10 cellular contexts compared by ENCODE assay signal in genomic region chr9:124414612-124415011, GRCh38. TPM values are rescaled to one million over a fixed set of nuclear protein-coding genes. Genes with fewer than 3 reads are reported as not detected.
A peak's percentile ranks its signal among the peaks of the same experiment; 100 is the strongest.
DNase-seq lines count a peak whose midpoint lies in the region; ATAC-seq and TF ChIP-seq lines count a peak whose summit lies in the region.
"Had no signal": no experiment of that assay in that cellular context is flagged by ENCODE, and none has a peak within 500 bp of the region (broad histone marks: within the 10 kb centered on the region; RNA-seq: fewer than 3 reads in every experiment).

No MANE protein-coding gene starts in this region.

- peaks cover 4% of the 10 kb centered on the region for H3K9me3 ChIP-seq in left ventricle myocardium inferior (replicated peaks)
- no peaks in the 10 kb centered on the region for H3K9me3 ChIP-seq in body of pancreas
- no peaks in the 10 kb centered on the region for H3K9me3 ChIP-seq in aorta (ENCODE audit: control insufficient read depth, low read length)

- H3K4me1 ChIP-seq in left ventricle myocardium inferior (peaks cover 18% of the 10 kb centered on the region), body of pancreas (peaks cover 15% of the 10 kb centered on the region), aorta (ENCODE audit: control insufficient read depth in 1 of 2, insufficient read depth in 2 of 2, low read length in 2 of 2) (peaks cover 0 to 3% of the 10 kb centered on the region in 2 donors)

- peak overlapping the region; percentile 98 for H3K27ac Mint-ChIP-seq in mesothelial cell of epicardium

- peak overlapping the region; percentile 47 for H3K27ac ChIP-seq in left ventricle myocardium inferior (replicated peaks)
- peak overlapping the region in 1 of 4 donors; percentile 52 for H3K27ac ChIP-seq in body of pancreas
- H3K27ac ChIP-seq in aorta (ENCODE audit: low read depth in 1 of 2, low read length in 2 of 2), result no peak overlapping the region

- TF ChIP-seq CTCF in left ventricle myocardium inferior (IDR thresholded peaks at IDR 0.05; ENCODE audit: borderline replicate concordance) (no peak), body of pancreas (IDR thresholded peaks at IDR 0.05) (no peak), mesothelial cell of epicardium (IDR thresholded peaks at IDR 0.05; ENCODE audit: unreplicated experiment) (no peak)

- no peak for DNase-seq in left ventricle myocardium inferior
- no peak for DNase-seq in left cardiac atrium
- no peak for DNase-seq in body of pancreas
- no peak for DNase-seq in mesothelial cell of epicardium (ENCODE audit: low spot score in 2 of 2, unreplicated experiment in 2 of 2)
- no peak for DNase-seq in aorta
- DNase-seq in HT-29 (ENCODE audit: low spot score), result no peak

- H3K27me3 ChIP-seq in left ventricle myocardium inferior (ENCODE audit: low read depth), result no peaks in the 10 kb centered on the region
- no peaks in the 10 kb centered on the region for H3K27me3 ChIP-seq in body of pancreas
- H3K27me3 ChIP-seq in aorta (ENCODE audit: control insufficient read depth in 1 of 2, insufficient read depth in 2 of 2, low read length in 1 of 2), result no peaks in the 10 kb centered on the region

- H3K4me3 ChIP-seq in left ventricle myocardium inferior (peak overlapping the region; percentile 82), body of pancreas (peak overlapping the region; percentile 44 to 91), aorta (ENCODE audit: low read length in 2 of 2) (peak overlapping the region; percentile 60 to 79)

- TF ChIP-seq POLR2A in body of pancreas (IDR thresholded peaks at IDR 0.05), result no peak

- peaks cover 2% of the 10 kb centered on the region for H3K27me3 Mint-ChIP-seq in mesothelial cell of epicardium (ENCODE audit: low read depth)

- H3K36me3 ChIP-seq in left ventricle myocardium inferior, result peaks cover 46% of the 10 kb centered on the region
- peaks cover 0 to 25% of the 10 kb centered on the region in 2 donors for H3K36me3 ChIP-seq in body of pancreas (replicated peaks in 1 of 2; ENCODE audit: insufficient read depth in 1 of 2, low read depth in 2 of 2)
- peaks cover 0 to 9% of the 10 kb centered on the region in 2 donors for H3K36me3 ChIP-seq in aorta (ENCODE audit: control insufficient read depth in 1 of 2, insufficient read depth in 2 of 2, low read length in 1 of 2)

- H3K36me3 Mint-ChIP-seq in mesothelial cell of epicardium, result peaks cover 11% of the 10 kb centered on the region

- 9 to 12% methylated on average over 13 of the region's 13 CpGs for WGBS in body of pancreas, 2 donors
- 13 to 16% methylated on average over 13 of the region's 13 CpGs for WGBS in aorta, 2 donors

- H3K4me3 Mint-ChIP-seq in mesothelial cell of epicardium, result peak overlapping the region; percentile 98

- ATAC-seq in left cardiac atrium, result no peak
- ATAC-seq in body of pancreas, result no peak
- no peak for ATAC-seq in aorta (ENCODE audit: low FRiP score)
- no peak for ATAC-seq in HG02885 (IDR thresholded peaks at IDR 0.05; ENCODE audit: poor library complexity, unreplicated experiment)
- ATAC-seq in HG02852 (IDR thresholded peaks at IDR 0.05; ENCODE audit: unreplicated experiment), result no peak

- peaks cover 3% of the 10 kb centered on the region for H3K9me3 Mint-ChIP-seq in mesothelial cell of epicardium

- intact Hi-C loops in left ventricle myocardium inferior (cut with micrococcal nuclease), result no loop called here
- intact Hi-C loops in left cardiac atrium (cut with DNase I), result no loop called here
- intact Hi-C loops in body of pancreas (cut with DNase I), result no loop called here
- intact Hi-C loops in aorta (cut with DNase I), result no loop called here

- peaks cover 15% of the 10 kb centered on the region for H3K4me1 Mint-ChIP-seq in mesothelial cell of epicardium

RNA-seq across cellular contexts. Expression of gene PSMB7, which starts 0.6 kb away (rescaled TPM):
- total RNA-seq in left ventricle myocardium inferior (159 TPM), left cardiac atrium (100 to 1,000 TPM; 124 to 135 TPM), body of pancreas (10 to 100 TPM; 31.6 to 93.9 TPM), mesothelial cell of epicardium (137 to 142 TPM (median 139 TPM) in 3 replicates), aorta (10 to 100 TPM; 75.9 to 83.5 TPM)
- polyA plus RNA-seq in aorta, result 100 to 1,000 TPM in 1 of 2 donors, 10 to 100 TPM in 1; 96.8 to 153 TPM
- 195 and 197 TPM in 2 replicates for total RNA-seq in HT-29 (2014; rRNA removed; shearing (Covaris generic))

RNA-seq across cellular contexts. Expression of gene ADGRD2, which starts 35.6 kb away (rescaled TPM):
- total RNA-seq in left ventricle myocardium inferior (not detected), left cardiac atrium (not detected), body of pancreas (not detected), mesothelial cell of epicardium (0.62 to 0.78 TPM (median 0.63 TPM) in 3 replicates), aorta (not detected)
- polyA plus RNA-seq in aorta, result not detected
- total RNA-seq in HT-29 (2014; rRNA removed; shearing (Covaris generic)), result not detected in 2 replicates
- total RNA-seq: renal cortical epithelial cell; T-helper 2 cell treated with Interferon-gamma antibody and Interleukin-4, amounts not matched to agents 100 ng/mL and 5 ng/mL, for 36 hours had no signal
